ENCODE assay signal across 8 cellular contexts in genomic region chr3:126918223-126918622, GRCh38.
"Had no signal": no experiment of that assay in that cellular context is flagged by ENCODE, and none has a peak within 500 bp of the region (broad histone marks: within the 10 kb centered on the region; RNA-seq: fewer than 3 reads in every experiment).

No MANE protein-coding gene starts in this region.

- ATAC-seq: GM23338, HCT116 had no signal

- FAIRE-seq: H1, HTR-8/SVneo had no signal

- H3K36me3 ChIP-seq: HAP-1 had no signal

- H3K9me3 Mint-ChIP-seq: HFFc6 had no signal

- DNase-seq: H7, HFFc6, IMR-90 had no signal

- H2AFZ ChIP-seq: GM23338 had no signal

- H3K4me1 ChIP-seq: HAP-1 had no signal

- H3K27ac Mint-ChIP-seq: GM23338, HFFc6 had no signal

- H3K9me3 ChIP-seq: HAP-1 had no signal

- H3K4me3 ChIP-seq: GM23338, HAP-1 had no signal

- H3K4me2 ChIP-seq: GM23338 had no signal
